11 cellular contexts compared by ENCODE assay signal in genomic region chr5:177124486-177124991, GRCh38. TPM values are rescaled to one million over a fixed set of nuclear protein-coding genes. Genes with fewer than 3 reads are reported as not detected.
DNase-seq lines count a peak whose midpoint lies in the region; ATAC-seq and TF ChIP-seq lines count a peak whose summit lies in the region.
"Had no signal": no experiment of that assay in that cellular context is flagged by ENCODE, and none has a peak within 500 bp of the region (broad histone marks: within the 10 kb centered on the region; RNA-seq: fewer than 3 reads in every experiment).

No MANE protein-coding gene starts in this region.

- H3K4me3 ChIP-seq in RWPE2 (ENCODE audit: severe bottlenecking), result no peak overlapping the region
- H3K4me3 ChIP-seq in naive thymus-derived CD4-positive, alpha-beta T cell (ENCODE audit: low read length), result no peak overlapping the region
- H3K4me3 ChIP-seq: breast epithelium, vagina had no signal

- peaks cover 0 to 4% (median 0%) of the 10 kb centered on the region in 11 donors for H3K9me3 Mint-ChIP-seq in naive thymus-derived CD4-positive, alpha-beta T cell

- ATAC-seq in GM18511 (IDR thresholded peaks at IDR 0.05; ENCODE audit: unreplicated experiment) (peak; percentile 63), GM21723 (IDR thresholded peaks at IDR 0.05; ENCODE audit: unreplicated experiment) (peak; percentile 83), RWPE2 (ENCODE audit: low read depth) (peak; percentile 81), HG03159 (IDR thresholded peaks at IDR 0.05; ENCODE audit: unreplicated experiment) (no peak)
- peak; percentile 63 for ATAC-seq in naive thymus-derived CD4-positive, alpha-beta T cell

- no peak overlapping the region for H3K27ac ChIP-seq in RWPE2 (ENCODE audit: poor library complexity, severe bottlenecking)
- H3K27ac ChIP-seq in naive thymus-derived CD4-positive, alpha-beta T cell (ENCODE audit: low read depth, low read length), result no peak overlapping the region
- H3K27ac ChIP-seq: breast epithelium, vagina had no signal

- TF ChIP-seq CTCF in RWPE2 (IDR thresholded peaks at IDR 0.05; ENCODE audit: poor library complexity, severe bottlenecking) (no peak), GM10266 (IDR thresholded peaks at IDR 0.05; ENCODE audit: control insufficient read depth, insufficient read depth, low read depth, missing control alignments) (no peak)

- DNase-seq in RWPE2 (ENCODE audit: low spot score) (no peak), GM10266 (ENCODE audit: extremely low spot score) (no peak), KG1 (lab: John Stamatoyannopoulos, UW) (no peak)
- peak in 2 of 9 donors; percentile 11 to 25 for DNase-seq in naive thymus-derived CD4-positive, alpha-beta T cell
- DNase-seq: erythroblast, NCI-H187 had no signal

- peak overlapping the region in 5 of 9 donors; percentile 22 to 62 (median 48) for H3K27ac Mint-ChIP-seq in naive thymus-derived CD4-positive, alpha-beta T cell

- peaks cover 16 to 24% (median 20%) of the 10 kb centered on the region in 7 donors for H3K4me1 Mint-ChIP-seq in naive thymus-derived CD4-positive, alpha-beta T cell

- no peaks in the 10 kb centered on the region for H3K36me3 ChIP-seq in RWPE2 (ENCODE audit: low read depth)
- H3K36me3 ChIP-seq in naive thymus-derived CD4-positive, alpha-beta T cell (ENCODE audit: control insufficient read depth in 2 of 3, insufficient read depth in 3 of 3, low read length in 3 of 3), result no peaks in the 10 kb centered on the region
- H3K36me3 ChIP-seq: breast epithelium, vagina had no signal

- H3K27me3 ChIP-seq in RWPE2 (ENCODE audit: insufficient read depth, poor library complexity, severe bottlenecking), result no peaks in the 10 kb centered on the region
- H3K27me3 ChIP-seq in naive thymus-derived CD4-positive, alpha-beta T cell (ENCODE audit: control insufficient read depth in 2 of 2, insufficient read depth in 2 of 2, low read length in 2 of 2), result no peaks in the 10 kb centered on the region
- H3K27me3 ChIP-seq: breast epithelium, vagina had no signal

- H3K27me3 Mint-ChIP-seq in naive thymus-derived CD4-positive, alpha-beta T cell, result no peaks in the 10 kb centered on the region

- intact Hi-C loops in naive thymus-derived CD4-positive, alpha-beta T cell (cut with micrococcal nuclease), result no loop called here

- CTCF ChIA-PET in naive thymus-derived CD4-positive, alpha-beta T cell (lab: Charles Lee), result interaction anchor here (0.7 kb wide), 1 partner anchor 36 kb away, joined by 3 read pairs; no protein-coding TSS in a partner anchor

- H3K9me3 ChIP-seq in RWPE2 (ENCODE audit: severe bottlenecking), result no peaks in the 10 kb centered on the region
- H3K9me3 ChIP-seq in naive thymus-derived CD4-positive, alpha-beta T cell (ENCODE audit: control insufficient read depth in 2 of 3, low read length in 3 of 3), result no peaks in the 10 kb centered on the region
- H3K9me3 ChIP-seq: breast epithelium, vagina had no signal

- POLR2A ChIA-PET in naive thymus-derived CD4-positive, alpha-beta T cell (lab: Charles Lee), result interaction anchor here (1.0 to 2.6 kb wide), 2 partner anchors 8 to 10 kb away, joined by 4 to 9 read pairs; partner anchors contain the start of gene NSD1

- H3K36me3 Mint-ChIP-seq in naive thymus-derived CD4-positive, alpha-beta T cell, result no peaks in the 10 kb centered on the region

- no peak overlapping the region for H3K4me3 Mint-ChIP-seq in naive thymus-derived CD4-positive, alpha-beta T cell

- no peaks in the 10 kb centered on the region for H3K4me1 ChIP-seq in RWPE2 (ENCODE audit: insufficient read depth, poor library complexity, severe bottlenecking)
- H3K4me1 ChIP-seq in naive thymus-derived CD4-positive, alpha-beta T cell (ENCODE audit: control insufficient read depth in 2 of 2, insufficient read depth in 2 of 2, low read length in 2 of 2), result peaks cover 11 to 16% of the 10 kb centered on the region in 2 donors
- H3K4me1 ChIP-seq: breast epithelium, vagina had no signal

RNA-seq across cellular contexts. Expression of gene NSD1, which starts 9.0 kb away (rescaled TPM):
- 100 to 1,000 TPM; 105 to 126 (median 117) TPM for total RNA-seq in naive thymus-derived CD4-positive, alpha-beta T cell
- 10 to 100 TPM; 57.0 to 65.4 TPM for polyA plus RNA-seq in naive thymus-derived CD4-positive, alpha-beta T cell

RNA-seq across cellular contexts. Expression of gene FGFR4, which starts 37.8 kb away (rescaled TPM):
- total RNA-seq in naive thymus-derived CD4-positive, alpha-beta T cell, result 1 to 10 TPM; 1.3 to 3.6 (median 3.1) TPM
- polyA plus RNA-seq in naive thymus-derived CD4-positive, alpha-beta T cell, result under 1 TPM; 0.20 to 0.40 TPM
